Comparison of ENCODE assay signal across 22 cellular contexts in the genomic region with DNA sequence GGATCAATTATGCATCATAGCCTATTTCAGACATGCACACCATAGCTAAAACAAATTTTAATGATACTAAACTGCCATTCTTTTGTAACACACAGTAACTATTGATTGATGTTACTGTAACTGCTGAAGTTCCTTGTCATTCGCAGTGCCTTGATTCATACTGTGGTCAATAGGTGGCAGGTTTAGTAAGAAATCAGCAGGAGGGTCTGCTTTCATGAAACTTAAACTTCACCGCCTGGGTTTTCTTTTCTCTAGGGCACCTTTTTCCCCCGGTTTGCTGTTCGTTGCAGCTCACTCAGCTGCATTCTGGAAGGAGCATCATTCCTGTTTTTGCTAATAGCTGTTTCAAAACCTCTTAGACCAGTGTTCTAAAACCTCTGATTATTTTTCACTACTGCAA.
"Had no signal": no experiment of that assay in that cellular context is flagged by ENCODE, and none has a peak within 500 bp of the region (broad histone marks: within the 10 kb centered on the region; RNA-seq: fewer than 3 reads in every experiment).

No MANE protein-coding gene starts in this region.

- H3K9me3 Mint-ChIP-seq: activated CD4-positive, alpha-beta memory T cell treated with anti-CD3 and anti-CD28 coated beads, Interleukin-2, amount 10 ng/mL, durations not matched to agents 7 days and 5 days; activated naive CD8-positive, alpha-beta T cell treated with anti-CD3 and anti-CD28 coated beads, Interleukin-2, amount 10 ng/mL, durations not matched to agents 7 days and 5 days; activated T-helper 17 cell treated with anti-CD3 and anti-CD28 coated beads, Interleukin-2, amount 50 U/mL, for 72 hours; T-helper 2 cell treated with Interferon-gamma antibody and Interleukin-4, amounts not matched to agents 5 μg/mL and 100 μg/mL, for 36 hours had no signal

- DNase-seq: activated CD4-positive, alpha-beta memory T cell treated with anti-CD3 and anti-CD28 coated beads, Interleukin-2, amount 10 ng/mL, durations not matched to agents 7 days and 5 days; activated CD4-positive, alpha-beta T cell treated with anti-CD3 and anti-CD28 coated beads for 4 hours; activated CD8-positive, alpha-beta memory T cell treated with anti-CD3 and anti-CD28 coated beads, Interleukin-2, amount 10 ng/mL, durations not matched to agents 7 days and 5 days; activated naive CD4-positive, alpha-beta T cell treated with Interleukin-2 at 50 U/mL for 16 hours; activated naive CD8-positive, alpha-beta T cell treated with anti-CD3 and anti-CD28 coated beads, Interleukin-2, amount 10 ng/mL, durations not matched to agents 7 days and 5 days; activated T-cell treated with anti-CD3 and anti-CD28 coated beads, Interleukin-2, amount 50 U/mL, for 1 hour; amygdala; central memory CD4-positive, alpha-beta T cell; cortex of kidney; gastrocnemius medialis; head of caudate nucleus; naive thymus-derived CD8-positive, alpha-beta T cell; spleen; stimulated activated CD4-positive, alpha-beta T cell treated with anti-CD3 and anti-CD28 coated beads, Interleukin-4, amount 100 ng/mL, for 4 hours had no signal

- H3K9me3 ChIP-seq: neutrophil, thoracic aorta had no signal

- H3K4me1 Mint-ChIP-seq: activated CD4-positive, alpha-beta memory T cell treated with anti-CD3 and anti-CD28 coated beads, Interleukin-2, amount 10 ng/mL, durations not matched to agents 7 days and 5 days; activated CD8-positive, alpha-beta memory T cell treated with anti-CD3 and anti-CD28 coated beads, Interleukin-2, amount 10 ng/mL, durations not matched to agents 7 days and 5 days; activated naive CD8-positive, alpha-beta T cell treated with anti-CD3 and anti-CD28 coated beads, Interleukin-2, amount 10 ng/mL, durations not matched to agents 7 days and 5 days; activated T-helper 17 cell treated with anti-CD3 and anti-CD28 coated beads, Interleukin-2, amount 50 U/mL, for 72 hours; naive thymus-derived CD8-positive, alpha-beta T cell; stimulated activated memory B cell treated with anti-CD40 and anti-IgM and Interleukin-4, amounts not matched to agents 10 μg/mL and 1 μg/mL and 100 μg/mL, for 72 hours had no signal

- H3K36me3 ChIP-seq: gastrocnemius medialis, neutrophil, spleen, thoracic aorta had no signal

- H3K27ac Mint-ChIP-seq: activated CD4-positive, alpha-beta memory T cell treated with anti-CD3 and anti-CD28 coated beads, Interleukin-2, amount 10 ng/mL, durations not matched to agents 7 days and 5 days; activated CD8-positive, alpha-beta memory T cell treated with anti-CD3 and anti-CD28 coated beads, Interleukin-2, amount 10 ng/mL, durations not matched to agents 7 days and 5 days; activated naive CD8-positive, alpha-beta T cell treated with anti-CD3 and anti-CD28 coated beads, Interleukin-2, amount 10 ng/mL, durations not matched to agents 7 days and 5 days; activated T-helper 17 cell treated with anti-CD3 and anti-CD28 coated beads, Interleukin-2, amount 50 U/mL, for 72 hours; stimulated activated memory B cell treated with anti-CD40 and anti-IgM and Interleukin-4, amounts not matched to agents 10 μg/mL and 1 μg/mL and 100 μg/mL, for 72 hours; T-helper 2 cell treated with Interferon-gamma antibody and Interleukin-4, amounts not matched to agents 5 μg/mL and 100 μg/mL, for 36 hours had no signal

- H3K27me3 Mint-ChIP-seq: activated CD4-positive, alpha-beta memory T cell treated with anti-CD3 and anti-CD28 coated beads, Interleukin-2, amount 10 ng/mL, durations not matched to agents 7 days and 5 days; activated CD8-positive, alpha-beta memory T cell treated with anti-CD3 and anti-CD28 coated beads, Interleukin-2, amount 10 ng/mL, durations not matched to agents 7 days and 5 days; activated naive CD8-positive, alpha-beta T cell treated with anti-CD3 and anti-CD28 coated beads, Interleukin-2, amount 10 ng/mL, durations not matched to agents 7 days and 5 days; activated T-helper 17 cell treated with anti-CD3 and anti-CD28 coated beads, Interleukin-2, amount 50 U/mL, for 72 hours; naive thymus-derived CD8-positive, alpha-beta T cell; stimulated activated memory B cell treated with anti-CD40 and anti-IgM and Interleukin-4, amounts not matched to agents 10 μg/mL and 1 μg/mL and 100 μg/mL, for 72 hours had no signal

- H3K27me3 ChIP-seq: gastrocnemius medialis, neutrophil, spleen had no signal

- H3K4me3 Mint-ChIP-seq: activated CD4-positive, alpha-beta memory T cell treated with anti-CD3 and anti-CD28 coated beads, Interleukin-2, amount 10 ng/mL, durations not matched to agents 7 days and 5 days; activated CD8-positive, alpha-beta memory T cell treated with anti-CD3 and anti-CD28 coated beads, Interleukin-2, amount 10 ng/mL, durations not matched to agents 7 days and 5 days; activated naive CD8-positive, alpha-beta T cell treated with anti-CD3 and anti-CD28 coated beads, Interleukin-2, amount 10 ng/mL, durations not matched to agents 7 days and 5 days; activated T-helper 17 cell treated with anti-CD3 and anti-CD28 coated beads, Interleukin-2, amount 50 U/mL, for 72 hours; brain; naive thymus-derived CD8-positive, alpha-beta T cell; stimulated activated memory B cell treated with anti-CD40 and anti-IgM and Interleukin-4, amounts not matched to agents 10 μg/mL and 1 μg/mL and 100 μg/mL, for 72 hours; T-helper 2 cell treated with Interferon-gamma antibody and Interleukin-4, amounts not matched to agents 5 μg/mL and 100 μg/mL, for 36 hours had no signal

- H3K4me3 ChIP-seq: gastrocnemius medialis, spleen, thoracic aorta had no signal

- ATAC-seq: activated CD8-positive, alpha-beta memory T cell treated with anti-CD3 and anti-CD28 coated beads, Interleukin-2, amount 10 ng/mL, durations not matched to agents 7 days and 5 days; activated T-helper 17 cell treated with anti-CD3 and anti-CD28 coated beads, Interleukin-2, amount 50 U/mL, for 72 hours; esophagus mucosa; gastrocnemius medialis; naive thymus-derived CD8-positive, alpha-beta T cell; stimulated activated memory B cell treated with anti-CD40 and anti-IgM and Interleukin-4, amounts not matched to agents 10 μg/mL and 1 μg/mL and 100 μg/mL, for 72 hours had no signal

- H3K27ac ChIP-seq: gastrocnemius medialis, neutrophil, parathyroid adenoma, spleen, thoracic aorta had no signal
